15 cellular contexts compared by ENCODE assay signal in the genomic region with DNA sequence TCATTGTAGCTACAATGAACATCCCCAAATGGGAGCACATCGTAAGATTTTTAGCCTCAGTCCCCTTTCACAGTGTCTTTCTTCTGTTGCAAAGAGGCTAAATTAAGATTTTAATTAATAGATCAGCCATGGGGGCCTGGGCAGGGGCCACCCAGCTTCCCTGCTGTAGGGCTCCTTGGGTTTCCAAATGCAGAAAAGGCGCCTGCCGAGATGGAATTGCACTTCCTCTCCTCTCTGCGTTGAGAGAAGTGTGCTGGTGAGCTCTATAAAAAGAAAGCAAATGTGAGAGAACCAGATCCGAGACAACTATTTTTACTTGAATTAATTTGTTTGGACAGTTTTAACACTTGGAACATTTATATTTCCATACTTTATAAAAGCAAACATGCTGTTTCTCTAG.
A peak's percentile ranks its signal among the peaks of the same experiment; 100 is the strongest.
DNase-seq lines count a peak whose midpoint lies in the region; ATAC-seq and TF ChIP-seq lines count a peak whose summit lies in the region.
"Had no signal": no experiment of that assay in that cellular context is flagged by ENCODE, and none has a peak within 500 bp of the region (broad histone marks: within the 10 kb centered on the region; RNA-seq: fewer than 3 reads in every experiment).

No MANE protein-coding gene starts in this region.

- H3K9me3 Mint-ChIP-seq in brain (peaks cover 0 to 10% (median 3%) of the 10 kb centered on the region in 5 experiments), Caco-2 (ENCODE audit: unreplicated experiment) (no peaks in the 10 kb centered on the region)
- H3K9me3 Mint-ChIP-seq: neural crest cell had no signal

- CTCF ChIA-PET in PC-9 (lab: Charles Lee) (interaction anchor here (0.7 kb wide), 2 partner anchors 49 to 1197 kb away, joined by 3 read pairs; no protein-coding TSS in a partner anchor), Caco-2 (lab: Charles Lee) (no interaction called here)

- no peaks in the 10 kb centered on the region for H3K27me3 ChIP-seq in smooth muscle cell (ENCODE audit: low read depth)
- H3K27me3 ChIP-seq in PC-9 (ENCODE audit: insufficient read depth, low read depth), result no peaks in the 10 kb centered on the region
- no peaks in the 10 kb centered on the region for H3K27me3 ChIP-seq in Caco-2 (replicated peaks; ENCODE audit: control insufficient read depth, insufficient read depth, low read length)

- intact Hi-C loops in PC-9 (cut with micrococcal nuclease; ENCODE audit: unreplicated experiment), result loop anchor here (10.0 kb wide), 1 partner anchor 95 kb away; no protein-coding TSS in a partner anchor
- intact Hi-C loops in Caco-2 (cut with micrococcal nuclease; ENCODE audit: unreplicated experiment), result no loop called here

- no peaks in the 10 kb centered on the region for H3K36me3 ChIP-seq in smooth muscle cell (ENCODE audit: low read depth)
- H3K36me3 ChIP-seq in PC-9 (ENCODE audit: low read depth), result no peaks in the 10 kb centered on the region
- no peaks in the 10 kb centered on the region; the same call in 1 of the 2 replicates for H3K36me3 ChIP-seq in Caco-2 (ENCODE audit: control insufficient read depth, insufficient read depth, low read length)

- no peaks in the 10 kb centered on the region for H3K9me3 ChIP-seq in smooth muscle cell (replicated peaks; ENCODE audit: low read depth)
- no peaks in the 10 kb centered on the region for H3K9me3 ChIP-seq in PC-9 (ENCODE audit: insufficient read depth, low read depth)
- H3K9me3 ChIP-seq in Caco-2, result no peaks in the 10 kb centered on the region

- H3F3A ChIP-seq in smooth muscle cell (ENCODE audit: low read depth), result peaks cover 12% of the 10 kb centered on the region
- peaks cover 20% of the 10 kb centered on the region; the same call in 1 of the 2 replicates for H3F3A ChIP-seq in PC-9 (ENCODE audit: insufficient read depth, low read depth)

- DNase-seq in NCI-H146 (lab: John Stamatoyannopoulos, UW) (peak; percentile 44), medulla oblongata (ENCODE audit: extremely low spot score) (peak; percentile 17), smooth muscle cell (lab: John Stamatoyannopoulos, UW; ENCODE audit: unreplicated experiment) (no peak), PC-9 (no peak), Caco-2 (no peak), DMS53 treated with DMSO at 0.1 percent for 48 hours (lab: John Stamatoyannopoulos, UW; ENCODE audit: unreplicated experiment) (no peak)
- DNase-seq: activated T-cell treated with anti-CD3 and anti-CD28 coated beads, Interleukin-2, amount 50 U/mL, for 72 hours; erythroblast; NCI-H1436; NCI-H82 had no signal

- H3K27ac ChIP-seq in smooth muscle cell (ENCODE audit: low read depth) (peak overlapping the region; percentile 8), PC-9 (no peak overlapping the region)

- peak overlapping the region; percentile 56 for H2AFZ ChIP-seq in smooth muscle cell (ENCODE audit: low read depth)
- H2AFZ ChIP-seq in PC-9, result no peak overlapping the region

- H3K4me3 Mint-ChIP-seq in brain, result peak overlapping the region; percentile 32 to 77 (median 64)
- H3K4me3 Mint-ChIP-seq in Caco-2 (ENCODE audit: unreplicated experiment), result no peak overlapping the region
- H3K4me3 Mint-ChIP-seq: activated T-cell treated with anti-CD3 and anti-CD28 coated beads, Interleukin-2, amount 50 U/mL, for 72 hours; neural crest cell had no signal

- TF ChIP-seq CTCF in brain (conservative IDR thresholded peaks at IDR 0.05), result no peak
- TF ChIP-seq CTCF in smooth muscle cell (IDR thresholded peaks at IDR 0.05; ENCODE audit: borderline replicate concordance, insufficient read depth, poor library complexity, severe bottlenecking), result no peak
- TF ChIP-seq CTCF in PC-9 (conservative IDR thresholded peaks at IDR 0.05), result no peak
- no peak for TF ChIP-seq CTCF in Caco-2 (IDR thresholded peaks at IDR 0.05; ENCODE audit: insufficient read depth in 1 of 2, low read depth in 1 of 2, low read length in 1 of 2, severe bottlenecking in 1 of 2, unreplicated experiment in 1 of 2)

- H3K4me1 ChIP-seq in smooth muscle cell (ENCODE audit: low read depth) (peaks cover 30% of the 10 kb centered on the region), PC-9 (replicated peaks; ENCODE audit: insufficient read depth) (peaks cover 40% of the 10 kb centered on the region), Caco-2 (no peaks in the 10 kb centered on the region)

- H3K27ac Mint-ChIP-seq in brain (peak overlapping the region; percentile 16 to 75 (median 28)), Caco-2 (ENCODE audit: unreplicated experiment) (no peak overlapping the region)
- H3K27ac Mint-ChIP-seq: activated T-cell treated with anti-CD3 and anti-CD28 coated beads, Interleukin-2, amount 50 U/mL, for 72 hours had no signal

- 37% methylated on average over 5 of the region's 5 CpGs for WGBS in smooth muscle cell (ENCODE audit: low lambda C conversion rate)

- no TSS peak for BruUV-seq in PC-9 (replicated peaks; lab: Mats Ljungman, UMichigan)
- no TSS peak for BruUV-seq in Caco-2 (replicated peaks; lab: Mats Ljungman, UMichigan)

- no peak for ATAC-seq in GM21526 (IDR thresholded peaks at IDR 0.05; ENCODE audit: low FRiP score, unreplicated experiment)
- ATAC-seq: activated CD4-positive, CD25-positive, alpha-beta regulatory T cell treated with anti-CD3 and anti-CD28 coated beads, Interleukin-2, amount 50 U/mL, for 24 hours; activated T-cell treated with anti-CD3 and anti-CD28 coated beads, Interleukin-2, amount 50 U/mL, for 72 hours; HepG2 had no signal

- peaks cover 61% of the 10 kb centered on the region for H3K4me1 Mint-ChIP-seq in brain
- H3K4me1 Mint-ChIP-seq in Caco-2 (ENCODE audit: low read depth, unreplicated experiment), result peaks cover 10% of the 10 kb centered on the region

- POLR2A ChIA-PET in PC-9 (lab: Charles Lee; ENCODE audit: unreplicated experiment) (no interaction called here), Caco-2 (lab: Charles Lee) (no interaction called here)

- H4K20me1 ChIP-seq in smooth muscle cell (ENCODE audit: low read depth) (no peaks in the 10 kb centered on the region), PC-9 (ENCODE audit: insufficient read depth) (no peaks in the 10 kb centered on the region)

- H3K27me3 Mint-ChIP-seq in brain, result peaks cover 12% of the 10 kb centered on the region
- no peaks in the 10 kb centered on the region for H3K27me3 Mint-ChIP-seq in Caco-2 (ENCODE audit: insufficient read depth, unreplicated experiment)

- H3K9ac ChIP-seq in smooth muscle cell (ENCODE audit: low read depth), result no peak overlapping the region

- H3K79me2 ChIP-seq in smooth muscle cell (ENCODE audit: low read depth), result no peaks in the 10 kb centered on the region
- H3K79me2 ChIP-seq in PC-9 (ENCODE audit: low read depth), result no peaks in the 10 kb centered on the region

- H3K4me2 ChIP-seq in smooth muscle cell, result peak overlapping the region; percentile 56
- H3K4me2 ChIP-seq in PC-9, result no peak overlapping the region

- no peaks in the 10 kb centered on the region for H3K9me2 ChIP-seq in PC-9 (ENCODE audit: insufficient read depth)

- H3K36me3 Mint-ChIP-seq in brain (no peaks in the 10 kb centered on the region), Caco-2 (ENCODE audit: insufficient read depth, unreplicated experiment) (no peaks in the 10 kb centered on the region)

- H3K4me3 ChIP-seq in smooth muscle cell (no peak overlapping the region), PC-9 (no peak overlapping the region), Caco-2 (ENCODE audit: low read depth, low read length) (no peak overlapping the region)

Comparison
In these comparisons a context has a peak if more than half of its experiments do, and no peak if none do; other contexts are left out.
1. DNase-seq: peak in NCI-H146 (single experiment) and medulla oblongata (single experiment); none in smooth muscle cell (single experiment), PC-9 (0 of 2), Caco-2 (0 of 2) and DMS53 treated with DMSO at 0.1 percent for 48 hours (single experiment).